In genomic region chr3:140249188-140249587, GRCh38 we compare ENCODE assay signal across 22 cellular contexts.
"Had no signal": no experiment of that assay in that cellular context is flagged by ENCODE, and none has a peak within 500 bp of the region (broad histone marks: within the 10 kb centered on the region; RNA-seq: fewer than 3 reads in every experiment).

No MANE protein-coding gene starts in this region.

- H3K27ac ChIP-seq: esophagus squamous epithelium, neural progenitor cell, parathyroid adenoma, right lobe of liver, stomach, thyroid gland, vagina had no signal

- ATAC-seq: mucosa of descending colon; natural killer cell treated with Interleukin-12 subunit alpha and Interleukin-12 subunit beta and Interleukin-15 and Interleukin-18, amount 100 ng/mL, for 72 hours; right lobe of liver had no signal

- H3K4me3 ChIP-seq: coronary artery, esophagus squamous epithelium, lung, mucosa of descending colon, neural progenitor cell, right lobe of liver, smooth muscle cell, stomach, thyroid gland, vagina had no signal

- H3K36me3 ChIP-seq: esophagus squamous epithelium, neural progenitor cell, right lobe of liver, stomach, thyroid gland, vagina had no signal

- H3K4me2 ChIP-seq: neural progenitor cell, smooth muscle cell had no signal

- H3K79me2 ChIP-seq: parathyroid adenoma had no signal

- DNase-seq: dermis blood vessel endothelial cell; effector memory CD4-positive, alpha-beta T cell; esophagus squamous epithelium; mucosa of descending colon; naive B cell; retina; right lobe of liver; stimulated activated CD4-positive, alpha-beta T cell treated with anti-CD3 and anti-CD28 coated beads, Interleukin-12 subunit alpha, Interleukin-12 subunit beta, amount 100 ng/mL, for 4 hours; stimulated activated CD4-positive, alpha-beta T cell treated with anti-CD3 and anti-CD28 coated beads, Interleukin-1b, Interleukin-23, amount 100 ng/mL, for 48 hours; stimulated activated CD4-positive, alpha-beta T cell treated with anti-CD3 and anti-CD28 coated beads, Interleukin-4, amount 100 ng/mL, for 1 hour; stimulated activated CD8-positive, alpha-beta memory T cell treated with anti-CD3 and anti-CD28 coated beads, Interleukin-4, amount 100 ng/mL, for 48 hours; stimulated activated naive CD4-positive, alpha-beta T cell; stomach; thyroid gland; trophoblast cell had no signal

- H3K9ac ChIP-seq: neural progenitor cell, parathyroid adenoma had no signal

- H3K9me3 ChIP-seq: esophagus squamous epithelium, mucosa of descending colon, right lobe of liver, stomach, thyroid gland, vagina had no signal

- H3K27me3 ChIP-seq: esophagus squamous epithelium, neural progenitor cell, right lobe of liver, stomach, thyroid gland, vagina had no signal

- H2AFZ ChIP-seq: neural progenitor cell, parathyroid adenoma had no signal

- H3K4me1 ChIP-seq: esophagus squamous epithelium, parathyroid adenoma, right lobe of liver, stomach, thyroid gland, vagina had no signal
